In the genomic region with DNA sequence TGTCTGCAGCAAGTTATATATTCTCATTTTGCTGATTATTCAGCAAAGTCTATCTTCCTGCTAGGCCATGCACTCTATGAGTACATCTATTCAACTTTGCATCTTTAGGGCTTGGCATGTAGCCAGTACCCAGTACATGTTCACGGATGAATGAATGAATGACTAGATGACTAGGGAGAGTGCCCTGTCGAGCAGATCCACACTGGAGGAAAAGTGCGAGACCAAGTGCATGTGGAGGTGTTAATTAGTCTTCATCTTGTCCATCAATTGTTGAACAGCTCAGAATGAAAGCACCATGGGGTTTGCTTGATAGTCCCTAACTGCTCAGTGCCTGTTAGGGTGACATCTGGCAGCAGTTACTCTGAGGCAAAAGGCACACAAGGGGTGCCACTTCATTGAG, we compare ENCODE assay signal across 1 cellular context.
TF ChIP-seq lines count a peak whose summit lies in the region.

No MANE protein-coding gene starts in this region.

TF ChIP-seq in HepG2, 621 proteins besides CTCF, POLR2A, EP300 and RAD21:
- TF ChIP-seq, protein P1, sequence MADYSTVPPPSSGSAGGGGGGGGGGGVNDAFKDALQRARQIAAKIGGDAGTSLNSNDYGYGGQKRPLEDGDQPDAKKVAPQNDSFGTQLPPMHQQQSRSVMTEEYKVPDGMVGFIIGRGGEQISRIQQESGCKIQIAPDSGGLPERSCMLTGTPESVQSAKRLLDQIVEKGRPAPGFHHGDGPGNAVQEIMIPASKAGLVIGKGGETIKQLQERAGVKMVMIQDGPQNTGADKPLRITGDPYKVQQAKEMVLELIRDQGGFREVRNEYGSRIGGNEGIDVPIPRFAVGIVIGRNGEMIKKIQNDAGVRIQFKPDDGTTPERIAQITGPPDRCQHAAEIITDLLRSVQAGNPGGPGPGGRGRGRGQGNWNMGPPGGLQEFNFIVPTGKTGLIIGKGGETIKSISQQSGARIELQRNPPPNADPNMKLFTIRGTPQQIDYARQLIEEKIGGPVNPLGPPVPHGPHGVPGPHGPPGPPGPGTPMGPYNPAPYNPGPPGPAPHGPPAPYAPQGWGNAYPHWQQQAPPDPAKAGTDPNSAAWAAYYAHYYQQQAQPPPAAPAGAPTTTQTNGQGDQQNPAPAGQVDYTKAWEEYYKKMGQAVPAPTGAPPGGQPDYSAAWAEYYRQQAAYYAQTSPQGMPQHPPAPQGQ (CRISPR knock-in tag; IDR thresholded peaks at IDR 0.05; ENCODE audit: borderline replicate concordance): no peak
- TF ChIP-seq, protein P2, sequence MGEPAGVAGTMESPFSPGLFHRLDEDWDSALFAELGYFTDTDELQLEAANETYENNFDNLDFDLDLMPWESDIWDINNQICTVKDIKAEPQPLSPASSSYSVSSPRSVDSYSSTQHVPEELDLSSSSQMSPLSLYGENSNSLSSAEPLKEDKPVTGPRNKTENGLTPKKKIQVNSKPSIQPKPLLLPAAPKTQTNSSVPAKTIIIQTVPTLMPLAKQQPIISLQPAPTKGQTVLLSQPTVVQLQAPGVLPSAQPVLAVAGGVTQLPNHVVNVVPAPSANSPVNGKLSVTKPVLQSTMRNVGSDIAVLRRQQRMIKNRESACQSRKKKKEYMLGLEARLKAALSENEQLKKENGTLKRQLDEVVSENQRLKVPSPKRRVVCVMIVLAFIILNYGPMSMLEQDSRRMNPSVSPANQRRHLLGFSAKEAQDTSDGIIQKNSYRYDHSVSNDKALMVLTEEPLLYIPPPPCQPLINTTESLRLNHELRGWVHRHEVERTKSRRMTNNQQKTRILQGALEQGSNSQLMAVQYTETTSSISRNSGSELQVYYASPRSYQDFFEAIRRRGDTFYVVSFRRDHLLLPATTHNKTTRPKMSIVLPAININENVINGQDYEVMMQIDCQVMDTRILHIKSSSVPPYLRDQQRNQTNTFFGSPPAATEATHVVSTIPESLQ (CRISPR knock-in tag; conservative IDR thresholded peaks at IDR 0.05): no peak
- TF ChIP-seq THRA (CRISPR knock-in tag; IDR thresholded peaks at IDR 0.05; ENCODE audit: borderline replicate concordance) (no peak), NFE2L2 (IDR thresholded peaks at IDR 0.05; ENCODE audit: low read length) (no peak), ZNF766 (CRISPR knock-in tag; IDR thresholded peaks at IDR 0.05; ENCODE audit: borderline replicate concordance) (no peak), POLR2AphosphoS5 (IDR thresholded peaks at IDR 0.05; ENCODE audit: low read depth, low read length) (no peak), KLF16 (CRISPR knock-in tag; IDR thresholded peaks at IDR 0.05) (0 out of 4 replicates have a peak, but pooled peaks of 1 of the 2 experiments have one; percentile 33), NR2F6 (IDR thresholded peaks at IDR 0.05) (no peak), NR2F6 (CRISPR knock-in tag; IDR thresholded peaks at IDR 0.05) (no peak), MTERF4 (CRISPR knock-in tag; IDR thresholded peaks at IDR 0.05) (0 out of 2 replicates have a peak, but pooled peaks have one; percentile 28)
TF ChIP-seq in HepG2: peak in this region for 2.
